In genomic region chr2:207276858-207277257, GRCh38 we compare ENCODE assay signal across 22 cellular contexts.
"Had no signal": no experiment of that assay in that cellular context is flagged by ENCODE, and none has a peak within 500 bp of the region (broad histone marks: within the 10 kb centered on the region; RNA-seq: fewer than 3 reads in every experiment).

No MANE protein-coding gene starts in this region.

- H3K27ac Mint-ChIP-seq: naive thymus-derived CD4-positive, alpha-beta T cell; nephron progenitor cell; stimulated activated memory B cell treated with anti-CD40 and anti-IgM and Interleukin-4, amounts not matched to agents 10 μg/mL and 1 μg/mL and 100 μg/mL, for 72 hours; stimulated activated naive CD8-positive, alpha-beta T cell treated with anti-CD3 and anti-CD28 coated beads, Interleukin-15, Interleukin-2, amounts not matched to agents 100 ng/mL and 50 ng/mL, for 24 hours; type B pancreatic cell had no signal

- H3K27ac ChIP-seq: coronary artery, ovary, psoas muscle, sigmoid colon, suprapubic skin, thyroid gland had no signal

- ATAC-seq: left lobe of liver; naive thymus-derived CD4-positive, alpha-beta T cell; psoas muscle; right cardiac atrium; stimulated activated memory B cell treated with anti-CD40 and anti-IgM and Interleukin-4, amounts not matched to agents 10 μg/mL and 1 μg/mL and 100 μg/mL, for 72 hours had no signal

- H3K27me3 ChIP-seq: ovary, sigmoid colon, suprapubic skin, thyroid gland had no signal

- H3K27me3 Mint-ChIP-seq: naive thymus-derived CD4-positive, alpha-beta T cell; stimulated activated memory B cell treated with anti-CD40 and anti-IgM and Interleukin-4, amounts not matched to agents 10 μg/mL and 1 μg/mL and 100 μg/mL, for 72 hours; stimulated activated naive CD8-positive, alpha-beta T cell treated with anti-CD3 and anti-CD28 coated beads, Interleukin-15, Interleukin-2, amounts not matched to agents 100 ng/mL and 50 ng/mL, for 24 hours; type B pancreatic cell had no signal

- H3K36me3 Mint-ChIP-seq: stimulated activated memory B cell treated with anti-CD40 and anti-IgM and Interleukin-4, amounts not matched to agents 10 μg/mL and 1 μg/mL and 100 μg/mL, for 72 hours; type B pancreatic cell had no signal

- H3K4me1 ChIP-seq: psoas muscle, sigmoid colon, suprapubic skin, thyroid gland had no signal

- DNase-seq: dermis blood vessel endothelial cell; effector memory CD4-positive, alpha-beta T cell; hypothalamus; kidney; mesendoderm; midbrain; naive thymus-derived CD4-positive, alpha-beta T cell; nephron progenitor cell; occipital lobe; ovary; posterior cingulate gyrus; psoas muscle; right cardiac atrium; sigmoid colon; stimulated activated CD4-positive, alpha-beta T cell treated with anti-CD3 and anti-CD28 coated beads, Interleukin-4, amount 100 ng/mL, for 4 hours; thyroid gland had no signal

- H3K4me3 ChIP-seq: coronary artery, ovary, psoas muscle, sigmoid colon, suprapubic skin, thyroid gland had no signal

- H3K36me3 ChIP-seq: ovary, sigmoid colon, suprapubic skin, thyroid gland had no signal

- H3K9me3 ChIP-seq: ovary, psoas muscle, sigmoid colon, suprapubic skin, thyroid gland had no signal

- H3K9me3 Mint-ChIP-seq: nephron progenitor cell; stimulated activated memory B cell treated with anti-CD40 and anti-IgM and Interleukin-4, amounts not matched to agents 10 μg/mL and 1 μg/mL and 100 μg/mL, for 72 hours; type B pancreatic cell had no signal

- H3K4me3 Mint-ChIP-seq: naive thymus-derived CD4-positive, alpha-beta T cell; nephron progenitor cell; stimulated activated memory B cell treated with anti-CD40 and anti-IgM and Interleukin-4, amounts not matched to agents 10 μg/mL and 1 μg/mL and 100 μg/mL, for 72 hours; stimulated activated naive CD8-positive, alpha-beta T cell treated with anti-CD3 and anti-CD28 coated beads, Interleukin-15, Interleukin-2, amounts not matched to agents 100 ng/mL and 50 ng/mL, for 24 hours; type B pancreatic cell had no signal

- H3K4me1 Mint-ChIP-seq: nephron progenitor cell had no signal
